ENCODE assay signal across 27 cellular contexts in genomic region chr12:65237153-65237552, GRCh38. TPM values are rescaled to one million over a fixed set of nuclear protein-coding genes. Genes with fewer than 3 reads are reported as not detected.
"Had no signal": no experiment of that assay in that cellular context is flagged by ENCODE, and none has a peak within 500 bp of the region (broad histone marks: within the 10 kb centered on the region; RNA-seq: fewer than 3 reads in every experiment).

No MANE protein-coding gene starts in this region.

- H3K27ac ChIP-seq: neural progenitor cell, ovary, parathyroid adenoma, psoas muscle, right lobe of liver, sigmoid colon, spleen, stomach, thoracic aorta, thyroid gland, tibial nerve, upper lobe of left lung, vagina had no signal

- DNase-seq: naive B cell; naive thymus-derived CD8-positive, alpha-beta T cell; nephron progenitor cell; occipital lobe; ovary; posterior cingulate gyrus; psoas muscle; right lobe of liver; sigmoid colon; spleen; stimulated activated CD4-positive, alpha-beta T cell treated with anti-CD3 and anti-CD28 coated beads, Interleukin-12 subunit alpha, Interleukin-12 subunit beta, amount 100 ng/mL, for 4 hours; stimulated activated CD4-positive, alpha-beta T cell treated with anti-CD3 and anti-CD28 coated beads, Interleukin-1b, Interleukin-23, amount 100 ng/mL, for 48 hours; stimulated activated CD4-positive, alpha-beta T cell treated with anti-CD3 and anti-CD28 coated beads, Interleukin-2, amount 100 ng/mL, for 48 hours; stimulated activated CD4-positive, alpha-beta T cell treated with anti-CD3 and anti-CD28 coated beads, Interleukin-4, amount 100 ng/mL, for 24 hours; stimulated activated naive B cell treated with anti-CD40 and anti-IgM and Interleukin-4, amounts not matched to agents 10 μg/mL and 1 μg/mL and 100 μg/mL, for 72 hours; stimulated activated naive CD4-positive, alpha-beta T cell treated with Interleukin-2 at 50 U/mL for 16 hours; stomach; thyroid gland; trophoblast cell; upper lobe of left lung had no signal

- H3K36me3 ChIP-seq: ovary had no signal

- H3K4me3 ChIP-seq: neural progenitor cell, ovary, psoas muscle, right lobe of liver, sigmoid colon, smooth muscle cell, spleen, stomach, thoracic aorta, thyroid gland, tibial nerve, upper lobe of left lung, vagina had no signal

- H3K27me3 ChIP-seq: neural progenitor cell, ovary, right lobe of liver, sigmoid colon, spleen, stomach, thyroid gland, tibial nerve, upper lobe of left lung, vagina had no signal

- H3K9me3 ChIP-seq: ovary, psoas muscle, right lobe of liver, sigmoid colon, spleen, stomach, thoracic aorta, thyroid gland, tibial nerve, upper lobe of left lung, vagina had no signal

- H3K4me1 ChIP-seq: parathyroid adenoma, right lobe of liver, sigmoid colon, thyroid gland had no signal

- FAIRE-seq: urothelium cell line had no signal

RNA-seq across cellular contexts. Expression of gene MSRB3, which starts 41.3 kb away (rescaled TPM):
- polyA plus RNA-seq: naive thymus-derived CD8-positive, alpha-beta T cell had no signal
